In genomic region chr13:111120422-111120821, GRCh38 we compare ENCODE assay signal across 19 cellular contexts.
"Had no signal": no experiment of that assay in that cellular context is flagged by ENCODE, and none has a peak within 500 bp of the region (broad histone marks: within the 10 kb centered on the region; RNA-seq: fewer than 3 reads in every experiment).

No MANE protein-coding gene starts in this region.

- H3K4me1 Mint-ChIP-seq: stimulated activated memory B cell treated with anti-CD40 and anti-IgM and Interleukin-4, amounts not matched to agents 10 μg/mL and 1 μg/mL and 100 μg/mL, for 72 hours had no signal

- H3K36me3 ChIP-seq: gastrocnemius medialis, right atrium auricular region, uterus had no signal

- FAIRE-seq: small intestine had no signal

- H3K27me3 ChIP-seq: body of pancreas, right atrium auricular region had no signal

- H3K9me3 ChIP-seq: body of pancreas, gastrocnemius medialis, mucosa of descending colon, right atrium auricular region, uterus had no signal

- H3K4me3 ChIP-seq: body of pancreas, gastrocnemius medialis, mucosa of descending colon, right atrium auricular region, SK-N-MC, uterus had no signal

- H3K4me1 ChIP-seq: uterus had no signal

- H3K27ac Mint-ChIP-seq: activated CD4-positive, alpha-beta memory T cell treated with anti-CD3 and anti-CD28 coated beads for 36 hours; activated naive CD8-positive, alpha-beta T cell treated with anti-CD3 and anti-CD28 coated beads for 36 hours; memory B cell; naive thymus-derived CD8-positive, alpha-beta T cell; stimulated activated memory B cell treated with anti-CD40 and anti-IgM and Interleukin-4, amounts not matched to agents 10 μg/mL and 1 μg/mL and 100 μg/mL, for 72 hours had no signal

- H3K9me3 Mint-ChIP-seq: activated CD4-positive, alpha-beta memory T cell treated with anti-CD3 and anti-CD28 coated beads for 36 hours; activated naive CD8-positive, alpha-beta T cell treated with anti-CD3 and anti-CD28 coated beads for 36 hours; central memory CD8-positive, alpha-beta T cell; memory B cell; naive thymus-derived CD8-positive, alpha-beta T cell; stimulated activated memory B cell treated with anti-CD40 and anti-IgM and Interleukin-4, amounts not matched to agents 10 μg/mL and 1 μg/mL and 100 μg/mL, for 72 hours had no signal

- DNase-seq: activated CD4-positive, alpha-beta memory T cell treated with anti-CD3 and anti-CD28 coated beads for 36 hours; activated CD4-positive, alpha-beta T cell treated with anti-CD3 and anti-CD28 coated beads for 4 hours; activated naive CD4-positive, alpha-beta T cell; activated naive CD8-positive, alpha-beta T cell treated with anti-CD3 and anti-CD28 coated beads for 36 hours; amniotic stem cell; body of pancreas; effector CD4-positive, alpha-beta T cell; gastrocnemius medialis; mucosa of descending colon; naive thymus-derived CD8-positive, alpha-beta T cell; small intestine; stimulated activated CD4-positive, alpha-beta T cell treated with anti-CD3 and anti-CD28 coated beads, Interleukin-4, amount 100 ng/mL, for 4 hours; uterus had no signal

- ATAC-seq: body of pancreas; esophagus mucosa; gastrocnemius medialis; mucosa of descending colon; naive thymus-derived CD8-positive, alpha-beta T cell; stimulated activated memory B cell treated with anti-CD40 and anti-IgM and Interleukin-4, amounts not matched to agents 10 μg/mL and 1 μg/mL and 100 μg/mL, for 72 hours had no signal

- H3K4me3 Mint-ChIP-seq: activated CD4-positive, alpha-beta memory T cell treated with anti-CD3 and anti-CD28 coated beads for 36 hours; activated naive CD8-positive, alpha-beta T cell treated with anti-CD3 and anti-CD28 coated beads for 36 hours; central memory CD8-positive, alpha-beta T cell; memory B cell; naive thymus-derived CD8-positive, alpha-beta T cell; stimulated activated memory B cell treated with anti-CD40 and anti-IgM and Interleukin-4, amounts not matched to agents 10 μg/mL and 1 μg/mL and 100 μg/mL, for 72 hours had no signal

- H3K27ac ChIP-seq: body of pancreas, right atrium auricular region, SK-N-MC had no signal

- H3K36me3 Mint-ChIP-seq: activated naive CD8-positive, alpha-beta T cell treated with anti-CD3 and anti-CD28 coated beads for 36 hours; stimulated activated memory B cell treated with anti-CD40 and anti-IgM and Interleukin-4, amounts not matched to agents 10 μg/mL and 1 μg/mL and 100 μg/mL, for 72 hours had no signal
